8 cellular contexts compared by ENCODE assay signal in the genomic region with DNA sequence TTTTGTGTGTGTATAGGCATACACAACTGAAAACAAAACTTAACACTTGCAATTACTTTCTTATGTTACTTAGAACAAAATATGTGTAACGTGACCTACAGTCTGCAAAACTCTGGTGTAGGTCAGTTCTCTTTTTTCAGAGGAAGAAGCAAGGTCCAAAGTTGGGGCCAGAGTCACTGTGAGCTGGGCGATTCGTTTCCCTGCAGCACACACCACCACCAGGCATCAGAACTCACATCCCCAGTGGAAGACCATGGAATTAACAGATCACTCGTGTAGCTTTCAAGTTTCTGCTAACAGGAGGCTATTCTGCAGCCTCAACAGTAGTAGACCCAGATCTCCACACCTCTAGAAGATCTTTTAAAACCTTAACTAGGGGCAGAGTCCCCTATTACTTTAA. TPM values are rescaled to one million over a fixed set of nuclear protein-coding genes. Genes with fewer than 3 reads are reported as not detected.
A peak's percentile ranks its signal among the peaks of the same experiment; 100 is the strongest.
DNase-seq lines count a peak whose midpoint lies in the region; ATAC-seq and TF ChIP-seq lines count a peak whose summit lies in the region.

No MANE protein-coding gene starts in this region.

- BruUV-seq in A673 (replicated peaks; lab: Mats Ljungman, UMichigan): TSS peak; percentile 19

- H3K4me3 Mint-ChIP-seq in effector memory CD8-positive, alpha-beta T cell: peak overlapping the region; percentile 71 to 73
- H3K4me3 Mint-ChIP-seq in naive thymus-derived CD4-positive, alpha-beta T cell: peak overlapping the region; percentile 46 to 79 (median 68)

- H3K4me3 ChIP-seq in A673 (ENCODE audit: low read depth, low read length, poor library complexity, severe bottlenecking): no peak overlapping the region
- H3K4me3 ChIP-seq in naive thymus-derived CD4-positive, alpha-beta T cell (ENCODE audit: low read length): no peak overlapping the region

- H3K4me1 Mint-ChIP-seq in effector memory CD8-positive, alpha-beta T cell (ENCODE audit: low read depth in 2 of 2): peaks cover 77 to 87% of the 10 kb centered on the region in 2 donors
- H3K4me1 Mint-ChIP-seq in naive thymus-derived CD4-positive, alpha-beta T cell: peaks cover 81 to 100% (median 96%) of the 10 kb centered on the region in 7 donors

- H3K27me3 Mint-ChIP-seq in effector memory CD8-positive, alpha-beta T cell: no peaks in the 10 kb centered on the region
- no peaks in the 10 kb centered on the region for H3K27me3 Mint-ChIP-seq in naive thymus-derived CD4-positive, alpha-beta T cell

- CTCF ChIA-PET in A673 (lab: Charles Lee): no interaction called here
- CTCF ChIA-PET in naive thymus-derived CD4-positive, alpha-beta T cell (lab: Charles Lee): interaction anchor here (1.2 to 3.6 kb wide), 3 partner anchors 10 to 81 kb away, joined by 3 to 28 read pairs (median 6); no protein-coding TSS in a partner anchor

- H3K36me3 Mint-ChIP-seq in effector memory CD8-positive, alpha-beta T cell (ENCODE audit: insufficient read depth): peaks cover 10% of the 10 kb centered on the region
- peaks cover 0 to 18% (median 0%) of the 10 kb centered on the region in 5 donors for H3K36me3 Mint-ChIP-seq in naive thymus-derived CD4-positive, alpha-beta T cell

- no peak for ATAC-seq in effector memory CD8-positive, alpha-beta T cell (replicated peaks)
- no peak for ATAC-seq in naive thymus-derived CD4-positive, alpha-beta T cell
- no peak for ATAC-seq in GM18511 (IDR thresholded peaks at IDR 0.05; ENCODE audit: unreplicated experiment)
- no peak for ATAC-seq in HG03045 (IDR thresholded peaks at IDR 0.05; ENCODE audit: unreplicated experiment)
- no peak for ATAC-seq in HG03520 (IDR thresholded peaks at IDR 0.05; ENCODE audit: unreplicated experiment)

- POLR2A ChIA-PET in A673 (lab: Charles Lee; ENCODE audit: low non-redundant PET): no interaction called here
- POLR2A ChIA-PET in naive thymus-derived CD4-positive, alpha-beta T cell (lab: Charles Lee): interaction anchor here (0.7 to 5.6 kb wide), 6 partner anchors 10 to 955 kb away, joined by 3 to 47 read pairs (median 5); a partner anchor contains a TSS

- peak overlapping the region; percentile 69 to 79 for H3K27ac Mint-ChIP-seq in effector memory CD8-positive, alpha-beta T cell
- H3K27ac Mint-ChIP-seq in naive thymus-derived CD4-positive, alpha-beta T cell: peak overlapping the region; percentile 44 to 91 (median 87)

- TF ChIP-seq CTCF in A673 (conservative IDR thresholded peaks at IDR 0.05; ENCODE audit: low read depth, low read length): no peak

- H3K27ac ChIP-seq in A673 (ENCODE audit: low read depth, low read length, poor library complexity, severe bottlenecking): no peak overlapping the region
- H3K27ac ChIP-seq in naive thymus-derived CD4-positive, alpha-beta T cell (ENCODE audit: low read depth, low read length): peak overlapping the region; percentile 21

- intact Hi-C loops in A673 (cut with micrococcal nuclease; ENCODE audit: unreplicated experiment): no loop called here
- intact Hi-C loops in naive thymus-derived CD4-positive, alpha-beta T cell (cut with micrococcal nuclease): loop anchor here (1.0 to 2.0 kb wide), 2 partner anchors 14 to 22 kb away; no protein-coding TSS in a partner anchor

- H3K36me3 ChIP-seq in A673 (ENCODE audit: insufficient read depth, low read length, poor library complexity, severe bottlenecking): no peaks in the 10 kb centered on the region
- H3K36me3 ChIP-seq in naive thymus-derived CD4-positive, alpha-beta T cell (ENCODE audit: control insufficient read depth in 2 of 3, insufficient read depth in 3 of 3, low read length in 3 of 3): peaks cover 0 to 1% (median 0%) of the 10 kb centered on the region in 3 experiments

- no peaks in the 10 kb centered on the region for H3K27me3 ChIP-seq in A673 (replicated peaks; ENCODE audit: insufficient read depth, low read depth, low read length, poor library complexity)
- no peaks in the 10 kb centered on the region for H3K27me3 ChIP-seq in naive thymus-derived CD4-positive, alpha-beta T cell (ENCODE audit: control insufficient read depth in 2 of 2, insufficient read depth in 2 of 2, low read length in 2 of 2)

- no peak for DNase-seq in A673 (ENCODE audit: low spot score)
- peak; percentile 38 for DNase-seq in NCI-H69 (lab: John Stamatoyannopoulos, UW)
- no peak for DNase-seq in effector memory CD8-positive, alpha-beta T cell
- no peak for DNase-seq in naive thymus-derived CD4-positive, alpha-beta T cell
- no peak for DNase-seq in stimulated activated CD4-positive, alpha-beta T cell treated with anti-CD3 and anti-CD28 coated beads, Interleukin-15, amount 100 ng/mL, for 24 hours

- H3K9me3 Mint-ChIP-seq in effector memory CD8-positive, alpha-beta T cell: no peaks in the 10 kb centered on the region
- H3K9me3 Mint-ChIP-seq in naive thymus-derived CD4-positive, alpha-beta T cell: no peaks in the 10 kb centered on the region

- H3K4me1 ChIP-seq in A673 (ENCODE audit: insufficient read depth, low read length, poor library complexity, severe bottlenecking): peaks cover 53% of the 10 kb centered on the region
- peaks cover 63 to 72% of the 10 kb centered on the region in 2 donors for H3K4me1 ChIP-seq in naive thymus-derived CD4-positive, alpha-beta T cell (ENCODE audit: control insufficient read depth in 2 of 2, insufficient read depth in 2 of 2, low read length in 2 of 2)

- no peaks in the 10 kb centered on the region for H3K9me3 ChIP-seq in A673 (ENCODE audit: low read depth, low read length, poor library complexity, severe bottlenecking)
- H3K9me3 ChIP-seq in naive thymus-derived CD4-positive, alpha-beta T cell (ENCODE audit: control insufficient read depth in 2 of 3, low read length in 3 of 3): no peaks in the 10 kb centered on the region

RNA-seq across cellular contexts. Expression of a gene that starts 25.8 kb away (rescaled TPM):
- total RNA-seq in A673 (2021): 331 and 370 TPM in 2 replicates
- total RNA-seq in naive thymus-derived CD4-positive, alpha-beta T cell: 100 to 1,000 TPM in 4 of 5 experiments, 10 to 100 TPM in 1; 86.1 to 229 (median 136) TPM
- 100 to 1,000 TPM in 1 of 2 donors, 10 to 100 TPM in 1; 89.6 to 111 TPM for polyA plus RNA-seq in naive thymus-derived CD4-positive, alpha-beta T cell
